1 cellular context compared by ENCODE assay signal in the genomic region with DNA sequence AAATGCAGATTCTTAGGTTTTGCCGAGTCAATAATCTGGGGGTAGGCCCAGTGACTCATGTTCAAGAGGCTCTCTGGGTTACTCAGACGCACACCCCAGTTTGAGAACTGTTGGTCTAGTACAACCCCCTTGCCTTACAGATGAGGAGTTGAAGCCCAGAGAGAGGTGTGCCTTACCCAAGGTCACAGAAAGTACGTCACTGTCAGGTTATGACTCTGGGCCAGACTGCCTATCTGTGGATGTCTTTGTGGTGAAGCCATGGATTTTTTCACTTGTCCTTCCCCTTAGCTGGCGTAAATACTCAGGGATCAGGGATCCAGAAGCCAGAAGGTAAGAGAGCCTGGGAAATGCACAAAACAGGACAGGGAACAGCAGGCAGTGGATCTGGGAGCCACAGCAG.
TF ChIP-seq lines count a peak whose summit lies in the region.

No MANE protein-coding gene starts in this region.

TF ChIP-seq in GM12878, 131 proteins besides CTCF, POLR2A, EP300 and RAD21 (continued from another document):
- TF ChIP-seq ZNF24 (IDR thresholded peaks at IDR 0.05) (no peak), BHLHE40 (IDR thresholded peaks at IDR 0.05; ENCODE audit: borderline replicate concordance in 1 of 2, low read depth in 2 of 2, low read length in 1 of 2) (peak in 1 of 2 experiments; percentile 5; a peak in 1 of 4 replicates), TAF1 (IDR thresholded peaks at IDR 0.05; ENCODE audit: borderline replicate concordance, low read depth, low read length) (no peak), IKZF1 (conservative IDR thresholded peaks at IDR 0.05) (0 out of 2 replicates have a peak, but pooled peaks have one; percentile 19)
- TF ChIP-seq, protein P1, sequence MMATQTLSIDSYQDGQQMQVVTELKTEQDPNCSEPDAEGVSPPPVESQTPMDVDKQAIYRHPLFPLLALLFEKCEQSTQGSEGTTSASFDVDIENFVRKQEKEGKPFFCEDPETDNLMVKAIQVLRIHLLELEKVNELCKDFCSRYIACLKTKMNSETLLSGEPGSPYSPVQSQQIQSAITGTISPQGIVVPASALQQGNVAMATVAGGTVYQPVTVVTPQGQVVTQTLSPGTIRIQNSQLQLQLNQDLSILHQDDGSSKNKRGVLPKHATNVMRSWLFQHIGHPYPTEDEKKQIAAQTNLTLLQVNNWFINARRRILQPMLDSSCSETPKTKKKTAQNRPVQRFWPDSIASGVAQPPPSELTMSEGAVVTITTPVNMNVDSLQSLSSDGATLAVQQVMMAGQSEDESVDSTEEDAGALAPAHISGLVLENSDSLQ (IDR thresholded peaks at IDR 0.05), result peak; percentile 29; the same call in 1 of the 2 replicates
- TF ChIP-seq, protein P2, sequence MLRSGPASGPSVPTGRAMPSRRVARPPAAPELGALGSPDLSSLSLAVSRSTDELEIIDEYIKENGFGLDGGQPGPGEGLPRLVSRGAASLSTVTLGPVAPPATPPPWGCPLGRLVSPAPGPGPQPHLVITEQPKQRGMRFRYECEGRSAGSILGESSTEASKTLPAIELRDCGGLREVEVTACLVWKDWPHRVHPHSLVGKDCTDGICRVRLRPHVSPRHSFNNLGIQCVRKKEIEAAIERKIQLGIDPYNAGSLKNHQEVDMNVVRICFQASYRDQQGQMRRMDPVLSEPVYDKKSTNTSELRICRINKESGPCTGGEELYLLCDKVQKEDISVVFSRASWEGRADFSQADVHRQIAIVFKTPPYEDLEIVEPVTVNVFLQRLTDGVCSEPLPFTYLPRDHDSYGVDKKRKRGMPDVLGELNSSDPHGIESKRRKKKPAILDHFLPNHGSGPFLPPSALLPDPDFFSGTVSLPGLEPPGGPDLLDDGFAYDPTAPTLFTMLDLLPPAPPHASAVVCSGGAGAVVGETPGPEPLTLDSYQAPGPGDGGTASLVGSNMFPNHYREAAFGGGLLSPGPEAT (IDR thresholded peaks at IDR 0.05; ENCODE audit: low read depth), result no peak
